ENCODE assay signal across 8 cellular contexts in the genomic region with DNA sequence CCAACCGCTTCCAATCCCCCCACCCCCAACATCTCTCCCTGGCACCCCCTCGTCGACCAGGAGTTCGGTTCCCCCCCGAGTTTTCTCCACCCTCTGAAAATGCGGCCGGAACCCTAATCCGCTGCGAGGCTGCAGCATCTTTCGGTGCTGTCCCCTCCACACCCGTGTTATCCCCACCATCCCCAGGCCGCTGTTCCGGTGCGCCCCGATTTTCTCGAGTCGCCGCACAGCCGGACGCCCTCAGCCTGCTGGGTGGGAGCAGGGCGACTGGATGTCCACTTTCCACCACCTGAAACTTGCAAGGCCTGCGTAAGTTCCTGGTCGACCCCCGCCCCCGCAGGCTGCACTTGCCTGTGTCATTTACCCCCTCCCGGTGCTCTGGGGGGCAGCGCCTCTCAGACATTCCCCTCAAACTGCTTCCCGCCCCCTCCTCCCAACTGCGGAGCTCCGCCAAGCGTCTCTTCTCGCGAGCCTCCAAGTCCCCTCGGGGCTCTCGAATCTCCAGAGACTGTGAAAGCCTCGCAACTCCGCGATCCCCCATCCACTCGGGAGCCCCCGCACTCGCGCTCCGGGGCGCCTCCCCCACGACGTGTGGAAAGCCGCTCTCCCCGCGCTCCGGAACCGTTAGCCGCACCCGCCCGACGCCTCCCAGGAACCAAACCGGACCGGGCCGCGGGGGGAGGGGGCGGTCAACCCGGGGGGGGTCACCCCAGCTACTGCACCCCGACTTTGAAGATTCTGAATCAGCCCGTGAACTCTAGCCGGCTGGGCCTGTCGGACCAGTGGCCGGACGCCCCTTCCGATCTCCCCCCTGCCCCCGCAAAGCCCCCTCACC. TPM values are rescaled to one million over a fixed set of nuclear protein-coding genes. Genes with fewer than 3 reads are reported as not detected.
DNase-seq lines count a peak whose midpoint lies in the region; ATAC-seq, FAIRE-seq and TF ChIP-seq lines count a peak whose summit lies in the region.

No MANE protein-coding gene starts in this region.

- peak overlapping the region; percentile 63 for H2AFZ ChIP-seq in keratinocyte (ENCODE audit: control insufficient read depth, low read length)
- H2AFZ ChIP-seq in smooth muscle cell (ENCODE audit: low read depth): peak overlapping the region; percentile 58

- H3K4me1 ChIP-seq in keratinocyte (ENCODE audit: control insufficient read depth, extremely low read depth, insufficient read depth, low read length) (peaks cover 38% of the 10 kb centered on the region), smooth muscle cell (ENCODE audit: low read depth) (peaks cover 24% of the 10 kb centered on the region)

- ATAC-seq in GM19324 (IDR thresholded peaks at IDR 0.05; ENCODE audit: low FRiP score, unreplicated experiment): no peak

- H3K27ac ChIP-seq in keratinocyte (ENCODE audit: control insufficient read depth, insufficient read depth, low read length) (peak overlapping the region; percentile 80), smooth muscle cell (ENCODE audit: low read depth) (peak overlapping the region; percentile 88)

- WGBS in smooth muscle cell (ENCODE audit: low lambda C conversion rate): 0% methylated on average over 47 of the region's 69 CpGs

- H3K9me3 Mint-ChIP-seq in CD14-positive monocyte: peaks cover 0 to 18% (median 8%) of the 10 kb centered on the region in 7 donors

- H3K4me3 Mint-ChIP-seq in CD14-positive monocyte: peak overlapping the region; percentile 89 to 97

- H3K27ac Mint-ChIP-seq in CD14-positive monocyte: peak overlapping the region in 3 of 7 donors; percentile 64 to 77 (median 75)

- H3K27me3 Mint-ChIP-seq in CD14-positive monocyte (ENCODE audit: low read depth in 3 of 3): peaks cover 72 to 84% (median 76%) of the 10 kb centered on the region in 3 donors

- peaks cover 10 to 12% of the 10 kb centered on the region in 2 donors for H3K36me3 Mint-ChIP-seq in CD14-positive monocyte

- DNase-seq in CD14-positive monocyte (ENCODE audit: low spot score): no peak
- peak; percentile 61 for DNase-seq in HCEC 1CT
- DNase-seq in SHP77 (lab: John Stamatoyannopoulos, UW): peak; percentile 47 to 68
- no peak for DNase-seq in bronchial epithelial cell (ENCODE audit: low read depth)
- no peak for DNase-seq in keratinocyte (ENCODE audit: low read depth, low spot score)
- peak; percentile 74 for DNase-seq in smooth muscle cell (lab: John Stamatoyannopoulos, UW; ENCODE audit: unreplicated experiment)
- no peak for DNase-seq in activated gamma-delta T cell (lab: John Stamatoyannopoulos, UW)

- H3K9me3 ChIP-seq in keratinocyte (ENCODE audit: control insufficient read depth, low read depth, low read length) (no peaks in the 10 kb centered on the region), smooth muscle cell (replicated peaks; ENCODE audit: low read depth) (no peaks in the 10 kb centered on the region)

- H3K9me1 ChIP-seq in keratinocyte (ENCODE audit: control insufficient read depth, extremely low read depth, insufficient read depth, low read length): no peaks in the 10 kb centered on the region

- dilution Hi-C loops in keratinocyte (cut with MboI; ENCODE audit: extremely low pct_ligation_motif_present, low sequenced_read_pairs): no loop called here

- TF ChIP-seq CTCF in CD14-positive monocyte (IDR thresholded peaks at IDR 0.05): no peak
- no peak for TF ChIP-seq CTCF in bronchial epithelial cell (IDR thresholded peaks at IDR 0.05; ENCODE audit: insufficient read depth, low read length, severe bottlenecking)
- TF ChIP-seq CTCF in keratinocyte (optimal IDR thresholded peaks at IDR 0.05 in 1 of 3, IDR thresholded peaks at IDR 0.05 in 1 of 3, conservative IDR thresholded peaks at IDR 0.05 in 1 of 3; ENCODE audit: extremely low read depth in 1 of 3, insufficient read depth in 2 of 3, low read length in 3 of 3): no peak
- no peak for TF ChIP-seq CTCF in smooth muscle cell (IDR thresholded peaks at IDR 0.05; ENCODE audit: borderline replicate concordance, insufficient read depth, poor library complexity, severe bottlenecking)

- H4K20me1 ChIP-seq in keratinocyte (ENCODE audit: control insufficient read depth, extremely low read depth, insufficient read depth, low read length): no peaks in the 10 kb centered on the region
- H4K20me1 ChIP-seq in smooth muscle cell (ENCODE audit: low read depth): peaks cover 18% of the 10 kb centered on the region

- intact Hi-C loops in CD14-positive monocyte (cut with micrococcal nuclease): loop anchor here (5.0 to 10.0 kb wide), 3 partner anchors 44 to 236 kb away; a partner anchor contains a TSS

- H3F3A ChIP-seq in smooth muscle cell (ENCODE audit: low read depth): peaks cover 8% of the 10 kb centered on the region

- peak overlapping the region; percentile 85 for H3K9ac ChIP-seq in keratinocyte (ENCODE audit: control insufficient read depth, extremely low read depth, insufficient read depth, low read length)
- H3K9ac ChIP-seq in smooth muscle cell (ENCODE audit: low read depth): peak overlapping the region; percentile 92

- peak overlapping the region; percentile 54 for H3K4me3 ChIP-seq in bronchial epithelial cell (ENCODE audit: low read depth, low read length)
- H3K4me3 ChIP-seq in keratinocyte (ENCODE audit: control insufficient read depth in 2 of 3, extremely low read depth in 1 of 3, insufficient read depth in 2 of 3, low read depth in 1 of 3, low read length in 3 of 3): peak overlapping the region; percentile 83 to 92 (median 91)
- H3K4me3 ChIP-seq in smooth muscle cell: peak overlapping the region; percentile 84

- FAIRE-seq in bronchial epithelial cell (lab: Jason Lieb, UNC): no peak
- no peak for FAIRE-seq in keratinocyte (lab: Jason Lieb, UNC)

- H3K4me1 Mint-ChIP-seq in CD14-positive monocyte: peaks cover 47% of the 10 kb centered on the region

- H3K4me2 ChIP-seq in keratinocyte (ENCODE audit: control insufficient read depth, extremely low read depth, insufficient read depth, low read depth, low read length) (peak overlapping the region; percentile 98), smooth muscle cell (peak overlapping the region; percentile 92)

- H3K79me2 ChIP-seq in keratinocyte (ENCODE audit: control insufficient read depth, insufficient read depth, low read length): peaks cover 28% of the 10 kb centered on the region
- peaks cover 25% of the 10 kb centered on the region for H3K79me2 ChIP-seq in smooth muscle cell (ENCODE audit: low read depth)

- H3K27me3 ChIP-seq in bronchial epithelial cell (ENCODE audit: control insufficient read depth, insufficient read depth, low read length): no peaks in the 10 kb centered on the region
- no peaks in the 10 kb centered on the region for H3K27me3 ChIP-seq in keratinocyte (ENCODE audit: control insufficient read depth, extremely low read depth, insufficient read depth, low read length)
- peaks cover 11% of the 10 kb centered on the region for H3K27me3 ChIP-seq in smooth muscle cell (ENCODE audit: low read depth)

- H3K36me3 ChIP-seq in bronchial epithelial cell (ENCODE audit: control insufficient read depth, insufficient read depth, low read length) (no peaks in the 10 kb centered on the region), keratinocyte (ENCODE audit: control insufficient read depth in 2 of 2, extremely low read depth in 1 of 2, insufficient read depth in 2 of 2, low read length in 2 of 2) (peaks cover 3 to 5% of the 10 kb centered on the region in 2 experiments), smooth muscle cell (ENCODE audit: low read depth) (no peaks in the 10 kb centered on the region)

RNA-seq across cellular contexts. Expression of a gene that starts 0.6 kb away (rescaled TPM):
- polyA plus RNA-seq in CD14-positive monocyte (1 to 10 TPM in 1 of 2 donors, under 1 TPM in 1; 0.07 to 1.2 TPM), keratinocyte (13.8 to 49.7 TPM (median 28.7 TPM) in 3 replicates), smooth muscle cell (23.3 and 32.6 TPM in 2 replicates)
- total RNA-seq in bronchial epithelial cell (12.9 and 14.0 TPM in 2 replicates), smooth muscle cell (29.8 and 51.8 TPM in 2 replicates)
- polyA plus RNA-seq in keratinocyte (2011; ENCODE audit: low read depth): 2.3 TPM
- 28.2 and 38.5 TPM in 2 replicates for polyA plus RNA-seq in keratinocyte (2011; cell fraction: cytosol; rRNA removed)
- polyA plus RNA-seq in keratinocyte (2011; cell fraction: nucleus; rRNA removed): 40.6 and 41.3 TPM in 2 replicates
- polyA plus RNA-seq in keratinocyte (2012; ENCODE audit: low replicate concordance): 5.5 and 37.9 TPM in 2 replicates
- 35.9 to 125 TPM (median 43.1 TPM) in 3 replicates for polyA minus RNA-seq in keratinocyte
- 52.4 TPM for polyA minus RNA-seq in keratinocyte (2011; cell fraction: cytosol; rRNA and poly(A)+ RNA removed)
- 36.4 and 48.9 TPM in 2 replicates for polyA minus RNA-seq in keratinocyte (2011; cell fraction: nucleus; rRNA and poly(A)+ RNA removed)

Comparison
In these comparisons a context has a peak if more than half of its experiments do, and no peak if none do; other contexts are left out.
1. DNase-seq: peak in HCEC 1CT (single experiment), SHP77 (2 of 2) and smooth muscle cell (single experiment); none in CD14-positive monocyte (single experiment), bronchial epithelial cell (single experiment), keratinocyte (single experiment) and activated gamma-delta T cell (single experiment).
2. Peak in every context shown above with its lines, with median percentiles within 50 percentile points of each other: H3K4me3 ChIP-seq.